In genomic region chr14:86654558-86655184, GRCh38 we compare ENCODE assay signal across 8 cellular contexts.
DNase-seq lines count a peak whose midpoint lies in the region; ATAC-seq lines count a peak whose summit lies in the region.

No MANE protein-coding gene starts in this region.

- 59% methylated on average over 8 of the region's 8 CpGs for WGBS in right cardiac atrium

- H3K4me1 ChIP-seq in right cardiac atrium (ENCODE audit: control insufficient read depth, insufficient read depth, low read length): no peaks in the 10 kb centered on the region

- no peaks in the 10 kb centered on the region for H3K4me1 Mint-ChIP-seq in activated CD4-positive, alpha-beta memory T cell treated with anti-CD3 and anti-CD28 coated beads, Interleukin-2, amount 10 ng/mL, durations not matched to agents 7 days and 5 days

- ATAC-seq in Right ventricle myocardium superior (ENCODE audit: poor library complexity) (no peak), right cardiac atrium (no peak), HG03135 (IDR thresholded peaks at IDR 0.05; ENCODE audit: unreplicated experiment) (no peak), GM21367 (IDR thresholded peaks at IDR 0.05; ENCODE audit: unreplicated experiment) (no peak)

- no peak overlapping the region for H3K4me3 ChIP-seq in right cardiac atrium (ENCODE audit: low read length)

- no peaks in the 10 kb centered on the region for H3K9me3 Mint-ChIP-seq in activated CD4-positive, alpha-beta memory T cell treated with anti-CD3 and anti-CD28 coated beads, Interleukin-2, amount 10 ng/mL, durations not matched to agents 7 days and 5 days

- no peaks in the 10 kb centered on the region for H3K27me3 Mint-ChIP-seq in activated CD4-positive, alpha-beta memory T cell treated with anti-CD3 and anti-CD28 coated beads, Interleukin-2, amount 10 ng/mL, durations not matched to agents 7 days and 5 days

- intact Hi-C loops in Right ventricle myocardium superior (cut with DNase I) (no loop called here), cardiac septum (cut with DNase I) (no loop called here), right cardiac atrium (cut with DNase I) (no loop called here)

- POLR2A ChIA-PET in activated CD4-positive, alpha-beta memory T cell treated with anti-CD3 and anti-CD28 coated beads, Interleukin-2, amount 10 ng/mL, durations not matched to agents 7 days and 5 days (lab: Charles Lee): no interaction called here

- peak; percentile 52 for DNase-seq in Right ventricle myocardium superior
- no peak for DNase-seq in cardiac septum (ENCODE audit: low spot score)
- peak; percentile 24 for DNase-seq in NCI-H1930 (lab: John Stamatoyannopoulos, UW)
- DNase-seq in activated CD4-positive, alpha-beta memory T cell treated with anti-CD3 and anti-CD28 coated beads, Interleukin-2, amount 10 ng/mL, durations not matched to agents 7 days and 5 days: peak; percentile 18
- peak; percentile 40 to 77 (median 46) for DNase-seq in right cardiac atrium
- peak; percentile 1 to 8 (median 1) for DNase-seq in stimulated activated CD4-positive, alpha-beta T cell treated with anti-CD3 and anti-CD28 coated beads, TNF-alpha, amount 100 ng/mL, for 48 hours (ENCODE audit: low read depth in 3 of 3)

- no peaks in the 10 kb centered on the region for H3K27me3 ChIP-seq in right cardiac atrium (ENCODE audit: control insufficient read depth, insufficient read depth)

- H3K36me3 Mint-ChIP-seq in activated CD4-positive, alpha-beta memory T cell treated with anti-CD3 and anti-CD28 coated beads, Interleukin-2, amount 10 ng/mL, durations not matched to agents 7 days and 5 days (ENCODE audit: low read depth): no peaks in the 10 kb centered on the region

- CTCF ChIA-PET in activated CD4-positive, alpha-beta memory T cell treated with anti-CD3 and anti-CD28 coated beads, Interleukin-2, amount 10 ng/mL, durations not matched to agents 7 days and 5 days (lab: Charles Lee): no interaction called here

- H3K4me3 Mint-ChIP-seq in activated CD4-positive, alpha-beta memory T cell treated with anti-CD3 and anti-CD28 coated beads, Interleukin-2, amount 10 ng/mL, durations not matched to agents 7 days and 5 days: no peak overlapping the region

- no peak overlapping the region for H3K27ac Mint-ChIP-seq in activated CD4-positive, alpha-beta memory T cell treated with anti-CD3 and anti-CD28 coated beads, Interleukin-2, amount 10 ng/mL, durations not matched to agents 7 days and 5 days

- H3K27ac ChIP-seq in right cardiac atrium (ENCODE audit: low read length): no peak overlapping the region

- H3K9me3 ChIP-seq in right cardiac atrium (ENCODE audit: control insufficient read depth, low read length): no peaks in the 10 kb centered on the region
